1 cellular context compared by ENCODE assay signal in the genomic region with DNA sequence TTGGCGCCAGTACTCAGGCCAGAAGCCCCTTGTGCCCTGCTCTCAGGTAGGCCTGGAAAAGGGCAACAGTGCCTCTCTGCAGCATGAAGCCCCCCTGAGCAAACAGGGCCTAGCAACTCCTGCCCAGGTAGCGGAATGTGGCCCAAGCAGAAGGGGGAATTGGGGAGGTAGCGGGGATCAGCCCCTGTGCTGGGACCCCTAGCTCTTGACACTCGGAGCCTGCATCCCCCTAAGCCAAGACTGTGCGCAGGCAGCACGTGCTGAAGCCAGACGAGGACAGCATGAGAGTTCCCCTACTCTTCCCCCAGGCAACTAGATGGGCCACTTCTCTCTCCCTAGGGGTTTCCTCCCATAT.
A peak's percentile ranks its signal among the peaks of the same experiment; 100 is the strongest.
TF ChIP-seq lines count a peak whose summit lies in the region.

No MANE protein-coding gene starts in this region.

TF ChIP-seq in HepG2, 621 proteins besides CTCF, POLR2A, EP300 and RAD21 (continued from another document and continues in another):
- TF ChIP-seq KAT7 (CRISPR knock-in tag; IDR thresholded peaks at IDR 0.05; ENCODE audit: borderline replicate concordance) (peak; percentile 19; the same call in 1 of the 2 replicates), CREB3 (CRISPR knock-in tag; IDR thresholded peaks at IDR 0.05) (no peak), ZNF414 (CRISPR knock-in tag; IDR thresholded peaks at IDR 0.05) (no peak), KLF11 (CRISPR knock-in tag; IDR thresholded peaks at IDR 0.05) (no peak), KLF6 (CRISPR knock-in tag; IDR thresholded peaks at IDR 0.05) (no peak; the same call in 1 of the 2 replicates), TOPORS (CRISPR knock-in tag; IDR thresholded peaks at IDR 0.05) (no peak), MZF1 (CRISPR knock-in tag; IDR thresholded peaks at IDR 0.05; ENCODE audit: borderline replicate concordance) (0 out of 2 replicates have a peak, but pooled peaks have one; percentile 51), ZNF33B (CRISPR knock-in tag; IDR thresholded peaks at IDR 0.05) (peak; percentile 76; the same call in 1 of the 2 replicates), ARID2 (CRISPR knock-in tag; IDR thresholded peaks at IDR 0.05; ENCODE audit: borderline replicate concordance) (no peak), NKX3-1 (CRISPR knock-in tag; IDR thresholded peaks at IDR 0.05) (0 out of 2 replicates have a peak, but pooled peaks have one; percentile 4), JUNB (CRISPR knock-in tag; IDR thresholded peaks at IDR 0.05; ENCODE audit: borderline replicate concordance) (no peak), MIER3 (CRISPR knock-in tag; IDR thresholded peaks at IDR 0.05; ENCODE audit: borderline replicate concordance) (no peak), ZNF512B (CRISPR knock-in tag; IDR thresholded peaks at IDR 0.05; ENCODE audit: borderline replicate concordance) (0 out of 2 replicates have a peak, but pooled peaks have one; percentile 34), ZBTB25 (CRISPR knock-in tag; IDR thresholded peaks at IDR 0.05) (no peak), GABPB1 (CRISPR knock-in tag; IDR thresholded peaks at IDR 0.05) (no peak), ZNF251 (CRISPR knock-in tag; IDR thresholded peaks at IDR 0.05) (no peak), TFDP1 (CRISPR knock-in tag; IDR thresholded peaks at IDR 0.05; ENCODE audit: borderline replicate concordance) (no peak), ZNF552 (CRISPR knock-in tag; IDR thresholded peaks at IDR 0.05; ENCODE audit: borderline replicate concordance) (no peak), ZIK1 (CRISPR knock-in tag; IDR thresholded peaks at IDR 0.05; ENCODE audit: borderline replicate concordance, low read depth) (peak; percentile 68), CERS6 (CRISPR knock-in tag; IDR thresholded peaks at IDR 0.05) (0 out of 2 replicates have a peak, but pooled peaks have one; percentile 50), NRL (CRISPR knock-in tag; IDR thresholded peaks at IDR 0.05; ENCODE audit: borderline replicate concordance) (0 out of 2 replicates have a peak, but pooled peaks have one; percentile 15), IKZF1 (IDR thresholded peaks at IDR 0.05) (no peak), TP53 (CRISPR knock-in tag; conservative IDR thresholded peaks at IDR 0.05) (no peak), MEF2D (CRISPR knock-in tag; IDR thresholded peaks at IDR 0.05) (peak; percentile 16; the same call in 1 of the 2 replicates), BRF2 (CRISPR knock-in tag; IDR thresholded peaks at IDR 0.05) (no peak), STAT5B (CRISPR knock-in tag; IDR thresholded peaks at IDR 0.05) (0 out of 2 replicates have a peak, but pooled peaks have one; percentile 4), ZNF274 (CRISPR knock-in tag; IDR thresholded peaks at IDR 0.05) (0 out of 2 replicates have a peak, but pooled peaks have one; percentile 82), SP2 (CRISPR knock-in tag; IDR thresholded peaks at IDR 0.05) (no peak), TCF12 (IDR thresholded peaks at IDR 0.05) (no peak), TCF12 (CRISPR knock-in tag; IDR thresholded peaks at IDR 0.05) (no peak), SAP130 (CRISPR knock-in tag; IDR thresholded peaks at IDR 0.05; ENCODE audit: low read depth) (no peak)
- TF ChIP-seq, protein P1, sequence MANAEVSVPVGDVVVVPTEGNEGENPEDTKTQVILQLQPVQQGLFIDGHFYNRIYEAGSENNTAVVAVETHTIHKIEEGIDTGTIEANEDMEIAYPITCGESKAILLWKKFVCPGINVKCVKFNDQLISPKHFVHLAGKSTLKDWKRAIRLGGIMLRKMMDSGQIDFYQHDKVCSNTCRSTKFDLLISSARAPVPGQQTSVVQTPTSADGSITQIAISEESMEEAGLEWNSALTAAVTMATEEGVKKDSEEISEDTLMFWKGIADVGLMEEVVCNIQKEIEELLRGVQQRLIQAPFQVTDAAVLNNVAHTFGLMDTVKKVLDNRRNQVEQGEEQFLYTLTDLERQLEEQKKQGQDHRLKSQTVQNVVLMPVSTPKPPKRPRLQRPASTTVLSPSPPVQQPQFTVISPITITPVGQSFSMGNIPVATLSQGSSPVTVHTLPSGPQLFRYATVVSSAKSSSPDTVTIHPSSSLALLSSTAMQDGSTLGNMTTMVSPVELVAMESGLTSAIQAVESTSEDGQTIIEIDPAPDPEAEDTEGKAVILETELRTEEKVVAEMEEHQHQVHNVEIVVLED (CRISPR knock-in tag; IDR thresholded peaks at IDR 0.05; ENCODE audit: borderline replicate concordance) = no peak
- TF ChIP-seq, protein P2, sequence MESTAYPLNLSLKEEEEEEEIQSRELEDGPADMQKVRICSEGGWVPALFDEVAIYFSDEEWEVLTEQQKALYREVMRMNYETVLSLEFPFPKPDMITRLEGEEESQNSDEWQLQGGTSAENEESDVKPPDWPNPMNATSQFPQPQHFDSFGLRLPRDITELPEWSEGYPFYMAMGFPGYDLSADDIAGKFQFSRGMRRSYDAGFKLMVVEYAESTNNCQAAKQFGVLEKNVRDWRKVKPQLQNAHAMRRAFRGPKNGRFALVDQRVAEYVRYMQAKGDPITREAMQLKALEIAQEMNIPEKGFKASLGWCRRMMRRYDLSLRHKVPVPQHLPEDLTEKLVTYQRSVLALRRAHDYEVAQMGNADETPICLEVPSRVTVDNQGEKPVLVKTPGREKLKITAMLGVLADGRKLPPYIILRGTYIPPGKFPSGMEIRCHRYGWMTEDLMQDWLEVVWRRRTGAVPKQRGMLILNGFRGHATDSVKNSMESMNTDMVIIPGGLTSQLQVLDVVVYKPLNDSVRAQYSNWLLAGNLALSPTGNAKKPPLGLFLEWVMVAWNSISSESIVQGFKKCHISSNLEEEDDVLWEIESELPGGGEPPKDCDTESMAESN (CRISPR knock-in tag; conservative IDR thresholded peaks at IDR 0.05) = no peak
- TF ChIP-seq, protein P3, sequence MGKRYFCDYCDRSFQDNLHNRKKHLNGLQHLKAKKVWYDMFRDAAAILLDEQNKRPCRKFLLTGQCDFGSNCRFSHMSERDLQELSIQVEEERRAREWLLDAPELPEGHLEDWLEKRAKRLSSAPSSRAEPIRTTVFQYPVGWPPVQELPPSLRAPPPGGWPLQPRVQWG (CRISPR knock-in tag; IDR thresholded peaks at IDR 0.05; ENCODE audit: borderline replicate concordance, low read depth) = no peak
- TF ChIP-seq, protein P4, sequence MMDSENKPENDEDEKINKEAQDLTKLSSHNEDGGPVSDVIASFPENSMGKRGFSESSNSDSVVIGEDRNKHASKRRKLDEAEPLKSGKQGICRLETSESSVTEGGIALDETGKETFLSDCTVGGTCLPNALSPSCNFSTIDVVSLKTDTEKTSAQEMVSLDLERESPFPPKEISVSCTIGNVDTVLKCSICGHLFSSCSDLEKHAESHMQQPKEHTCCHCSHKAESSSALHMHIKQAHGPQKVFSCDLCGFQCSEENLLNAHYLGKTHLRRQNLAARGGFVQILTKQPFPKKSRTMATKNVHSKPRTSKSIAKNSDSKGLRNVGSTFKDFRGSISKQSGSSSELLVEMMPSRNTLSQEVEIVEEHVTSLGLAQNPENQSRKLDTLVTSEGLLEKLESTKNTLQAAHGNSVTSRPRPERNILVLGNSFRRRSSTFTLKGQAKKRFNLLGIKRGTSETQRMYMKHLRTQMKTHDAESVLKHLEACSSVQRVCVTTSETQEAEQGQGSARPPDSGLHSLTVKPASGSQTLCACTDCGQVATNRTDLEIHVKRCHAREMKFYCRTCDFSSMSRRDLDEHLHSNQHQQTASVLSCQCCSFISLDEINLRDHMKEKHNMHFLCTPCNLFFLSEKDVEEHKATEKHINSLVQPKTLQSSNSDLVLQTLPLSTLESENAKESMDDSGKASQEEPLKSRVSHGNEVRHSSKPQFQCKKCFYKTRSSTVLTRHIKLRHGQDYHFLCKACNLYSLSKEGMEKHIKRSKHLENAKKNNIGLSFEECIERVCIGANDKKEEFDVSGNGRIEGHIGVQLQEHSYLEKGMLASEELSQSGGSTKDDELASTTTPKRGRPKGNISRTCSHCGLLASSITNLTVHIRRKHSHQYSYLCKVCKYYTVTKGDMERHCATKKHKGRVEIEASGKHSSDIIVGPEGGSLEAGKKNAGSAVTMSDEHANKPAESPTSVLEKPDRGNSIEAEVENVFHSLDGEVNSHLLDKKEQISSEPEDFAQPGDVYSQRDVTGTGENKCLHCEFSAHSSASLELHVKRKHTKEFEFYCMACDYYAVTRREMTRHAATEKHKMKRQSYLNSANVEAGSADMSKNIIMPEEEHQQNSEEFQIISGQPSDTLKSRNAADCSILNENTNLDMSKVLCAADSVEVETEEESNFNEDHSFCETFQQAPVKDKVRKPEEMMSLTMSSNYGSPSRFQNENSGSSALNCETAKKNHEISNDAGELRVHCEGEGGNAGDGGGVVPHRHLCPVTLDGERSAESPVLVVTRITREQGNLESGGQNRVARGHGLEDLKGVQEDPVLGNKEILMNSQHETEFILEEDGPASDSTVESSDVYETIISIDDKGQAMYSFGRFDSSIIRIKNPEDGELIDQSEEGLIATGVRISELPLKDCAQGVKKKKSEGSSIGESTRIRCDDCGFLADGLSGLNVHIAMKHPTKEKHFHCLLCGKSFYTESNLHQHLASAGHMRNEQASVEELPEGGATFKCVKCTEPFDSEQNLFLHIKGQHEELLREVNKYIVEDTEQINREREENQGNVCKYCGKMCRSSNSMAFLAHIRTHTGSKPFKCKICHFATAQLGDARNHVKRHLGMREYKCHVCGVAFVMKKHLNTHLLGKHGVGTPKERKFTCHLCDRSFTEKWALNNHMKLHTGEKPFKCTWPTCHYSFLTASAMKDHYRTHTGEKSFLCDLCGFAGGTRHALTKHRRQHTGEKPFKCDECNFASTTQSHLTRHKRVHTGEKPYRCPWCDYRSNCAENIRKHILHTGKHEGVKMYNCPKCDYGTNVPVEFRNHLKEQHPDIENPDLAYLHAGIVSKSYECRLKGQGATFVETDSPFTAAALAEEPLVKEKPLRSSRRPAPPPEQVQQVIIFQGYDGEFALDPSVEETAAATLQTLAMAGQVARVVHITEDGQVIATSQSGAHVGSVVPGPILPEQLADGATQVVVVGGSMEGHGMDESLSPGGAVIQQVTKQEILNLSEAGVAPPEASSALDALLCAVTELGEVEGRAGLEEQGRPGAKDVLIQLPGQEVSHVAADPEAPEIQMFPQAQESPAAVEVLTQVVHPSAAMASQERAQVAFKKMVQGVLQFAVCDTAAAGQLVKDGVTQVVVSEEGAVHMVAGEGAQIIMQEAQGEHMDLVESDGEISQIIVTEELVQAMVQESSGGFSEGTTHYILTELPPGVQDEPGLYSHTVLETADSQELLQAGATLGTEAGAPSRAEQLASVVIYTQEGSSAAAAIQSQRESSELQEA (CRISPR knock-in tag; IDR thresholded peaks at IDR 0.05; ENCODE audit: not compliant biosample characterization) = peak; percentile 2
